In the genomic region with DNA sequence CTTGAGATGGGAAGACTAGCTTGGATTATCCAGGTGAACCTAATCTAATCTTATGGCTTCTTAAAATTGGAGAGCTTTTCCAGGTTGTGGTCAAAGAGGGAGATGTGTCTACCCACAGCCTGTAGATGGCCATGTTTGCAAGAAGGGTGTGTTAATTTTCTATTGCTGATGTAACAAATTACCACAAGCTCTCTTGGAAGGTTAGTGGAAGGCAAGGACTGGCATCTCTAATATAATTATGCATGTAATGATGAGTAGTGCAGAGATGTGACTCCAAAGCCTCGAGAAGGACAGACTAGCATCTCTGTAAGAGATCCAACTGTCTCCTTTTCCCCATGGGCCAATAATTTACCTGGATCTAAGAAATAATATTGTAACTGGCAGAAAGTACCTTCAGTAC, we compare ENCODE assay signal across 21 cellular contexts. TPM values are rescaled to one million over a fixed set of nuclear protein-coding genes. Genes with fewer than 3 reads are reported as not detected.
DNase-seq lines count a peak whose midpoint lies in the region; ATAC-seq and TF ChIP-seq lines count a peak whose summit lies in the region.
"Had no signal": no experiment of that assay in that cellular context is flagged by ENCODE, and none has a peak within 500 bp of the region (broad histone marks: within the 10 kb centered on the region; RNA-seq: fewer than 3 reads in every experiment).

No MANE protein-coding gene starts in this region.

- CTCF ChIA-PET in activated CD4-positive, alpha-beta memory T cell treated with anti-CD3 and anti-CD28 coated beads for 36 hours (lab: Charles Lee): no interaction called here

- H3K36me3 Mint-ChIP-seq in osteocyte (ENCODE audit: unreplicated experiment) (peaks cover 3% of the 10 kb centered on the region), chondrocyte (ENCODE audit: low read depth) (peaks cover 7% of the 10 kb centered on the region)
- H3K36me3 Mint-ChIP-seq in activated CD4-positive, alpha-beta memory T cell treated with anti-CD3 and anti-CD28 coated beads for 36 hours: no peaks in the 10 kb centered on the region
- H3K36me3 Mint-ChIP-seq: naive thymus-derived CD4-positive, alpha-beta T cell had no signal

- no peak for TF ChIP-seq EP300 in tibial nerve (IDR thresholded peaks at IDR 0.05)

- peaks cover 41% of the 10 kb centered on the region for H3K4me1 ChIP-seq in adipocyte (ENCODE audit: control insufficient read depth, insufficient read depth, low read length)
- H3K4me1 ChIP-seq in tibial nerve: peaks cover 0 to 34% (median 9%) of the 10 kb centered on the region in 4 donors
- H3K4me1 ChIP-seq: adrenal gland, BE2C had no signal

- ATAC-seq in GM21576 (IDR thresholded peaks at IDR 0.05; ENCODE audit: unreplicated experiment): no peak
- ATAC-seq: activated CD8-positive, alpha-beta T cell treated with anti-CD3 and anti-CD28 coated beads, Interleukin-2, amount 10 ng/mL, durations not matched to agents 7 days and 5 days; effector memory CD8-positive, alpha-beta T cell; left colon; naive thymus-derived CD4-positive, alpha-beta T cell; stimulated activated naive CD8-positive, alpha-beta T cell treated with anti-CD3 and anti-CD28 coated beads, Interleukin-15, amount 100 ng/mL, for 72 hours had no signal

- H3K9me3 Mint-ChIP-seq in osteocyte (ENCODE audit: unreplicated experiment): peaks cover 17% of the 10 kb centered on the region
- H3K9me3 Mint-ChIP-seq in chondrocyte (ENCODE audit: low read depth): peaks cover 17% of the 10 kb centered on the region
- H3K9me3 Mint-ChIP-seq in activated CD4-positive, alpha-beta memory T cell treated with anti-CD3 and anti-CD28 coated beads for 36 hours: no peaks in the 10 kb centered on the region
- H3K9me3 Mint-ChIP-seq: central memory CD8-positive, alpha-beta T cell; effector memory CD8-positive, alpha-beta T cell; stimulated activated naive CD8-positive, alpha-beta T cell treated with anti-CD3 and anti-CD28 coated beads, Interleukin-15, amount 100 ng/mL, for 72 hours had no signal

- H3K27me3 Mint-ChIP-seq in osteocyte (ENCODE audit: unreplicated experiment): no peaks in the 10 kb centered on the region
- no peaks in the 10 kb centered on the region for H3K27me3 Mint-ChIP-seq in chondrocyte (ENCODE audit: low read depth)
- H3K27me3 Mint-ChIP-seq in activated CD4-positive, alpha-beta memory T cell treated with anti-CD3 and anti-CD28 coated beads for 36 hours: peaks cover 3% of the 10 kb centered on the region
- H3K27me3 Mint-ChIP-seq: central memory CD8-positive, alpha-beta T cell had no signal

- DNase-seq in adipocyte (ENCODE audit: low read depth) (peak; percentile 15), fibroblast of peridontal ligament (ENCODE audit: extremely low read depth) (peak; percentile 51), osteocyte (ENCODE audit: extremely low spot score, unreplicated experiment) (no peak), tibial nerve (ENCODE audit: low spot score in 2 of 2) (no peak), chondrocyte (ENCODE audit: low spot score) (no peak)
- DNase-seq in activated CD4-positive, alpha-beta memory T cell treated with anti-CD3 and anti-CD28 coated beads for 36 hours: no peak
- DNase-seq: activated CD8-positive, alpha-beta T cell treated with anti-CD3 and anti-CD28 coated beads, Interleukin-2, amount 10 ng/mL, durations not matched to agents 7 days and 5 days; BE2C; Calu3; effector memory CD8-positive, alpha-beta T cell; GDM1; naive thymus-derived CD4-positive, alpha-beta T cell; NCI-H1436 treated with DMSO at 0.1 percent for 48 hours; posterior cingulate gyrus; stimulated activated naive CD8-positive, alpha-beta T cell treated with anti-CD3 and anti-CD28 coated beads, Interleukin-15, amount 100 ng/mL, for 72 hours; T-helper 1 cell had no signal

- POLR2A ChIA-PET in activated CD4-positive, alpha-beta memory T cell treated with anti-CD3 and anti-CD28 coated beads for 36 hours (lab: Charles Lee): no interaction called here

- H3K27ac ChIP-seq in tibial nerve: peak overlapping the region; percentile 69 to 91 (median 76)

- H3K4me3 ChIP-seq in adipocyte (ENCODE audit: low read length) (peak overlapping the region; percentile 42), tibial nerve (no peak overlapping the region)
- H3K4me3 ChIP-seq: adrenal gland had no signal

- peak overlapping the region; percentile 87 for H3K9ac ChIP-seq in adipocyte (ENCODE audit: low read length)

- H3K36me3 ChIP-seq in adipocyte (ENCODE audit: control insufficient read depth, insufficient read depth, low read length, severe bottlenecking) (peaks cover 4% of the 10 kb centered on the region), tibial nerve (no peaks in the 10 kb centered on the region)
- H3K36me3 ChIP-seq: adrenal gland, BE2C had no signal

- H3K27me3 ChIP-seq in adipocyte (replicated peaks; ENCODE audit: control insufficient read depth, insufficient read depth, low read length) (no peaks in the 10 kb centered on the region), tibial nerve (no peaks in the 10 kb centered on the region)
- H3K27me3 ChIP-seq: adrenal gland, BE2C had no signal

- H3K9me3 ChIP-seq in adipocyte (ENCODE audit: control insufficient read depth, low read length) (peaks cover 28% of the 10 kb centered on the region), tibial nerve (peaks cover 0 to 11% (median 0%) of the 10 kb centered on the region in 4 donors)
- H3K9me3 ChIP-seq: adrenal gland, BE2C had no signal

- TF ChIP-seq CTCF in osteocyte (IDR thresholded peaks at IDR 0.05) (no peak), tibial nerve (IDR thresholded peaks at IDR 0.05) (no peak), chondrocyte (IDR thresholded peaks at IDR 0.05) (no peak)

- TF ChIP-seq POLR2A in tibial nerve (IDR thresholded peaks at IDR 0.05): no peak

- H3K27ac Mint-ChIP-seq in osteocyte (ENCODE audit: unreplicated experiment) (peak overlapping the region; percentile 61), chondrocyte (ENCODE audit: unreplicated experiment) (no peak overlapping the region)
- no peak overlapping the region for H3K27ac Mint-ChIP-seq in activated CD4-positive, alpha-beta memory T cell treated with anti-CD3 and anti-CD28 coated beads for 36 hours
- H3K27ac Mint-ChIP-seq: activated CD8-positive, alpha-beta T cell treated with anti-CD3 and anti-CD28 coated beads, Interleukin-2, amount 10 ng/mL, durations not matched to agents 7 days and 5 days; effector memory CD8-positive, alpha-beta T cell; naive thymus-derived CD4-positive, alpha-beta T cell; stimulated activated naive CD8-positive, alpha-beta T cell treated with anti-CD3 and anti-CD28 coated beads, Interleukin-15, amount 100 ng/mL, for 72 hours had no signal

- 42 to 50% methylated on average over 1 of the region's 1 CpG for WGBS in tibial nerve, 2 donors

- no peak overlapping the region for H3K4me3 Mint-ChIP-seq in osteocyte (ENCODE audit: unreplicated experiment)
- H3K4me3 Mint-ChIP-seq in chondrocyte (ENCODE audit: unreplicated experiment): no peak overlapping the region
- no peak overlapping the region for H3K4me3 Mint-ChIP-seq in activated CD4-positive, alpha-beta memory T cell treated with anti-CD3 and anti-CD28 coated beads for 36 hours
- H3K4me3 Mint-ChIP-seq: activated CD8-positive, alpha-beta T cell treated with anti-CD3 and anti-CD28 coated beads, Interleukin-2, amount 10 ng/mL, durations not matched to agents 7 days and 5 days; central memory CD8-positive, alpha-beta T cell; effector memory CD8-positive, alpha-beta T cell; naive thymus-derived CD4-positive, alpha-beta T cell; stimulated activated naive CD8-positive, alpha-beta T cell treated with anti-CD3 and anti-CD28 coated beads, Interleukin-15, amount 100 ng/mL, for 72 hours had no signal

- intact Hi-C loops in activated CD4-positive, alpha-beta memory T cell treated with anti-CD3 and anti-CD28 coated beads for 36 hours (cut with micrococcal nuclease): no loop called here

- H3K4me1 Mint-ChIP-seq in osteocyte (ENCODE audit: unreplicated experiment) (peaks cover 23% of the 10 kb centered on the region), chondrocyte (ENCODE audit: low read depth) (peaks cover 19% of the 10 kb centered on the region)
- no peaks in the 10 kb centered on the region for H3K4me1 Mint-ChIP-seq in activated CD4-positive, alpha-beta memory T cell treated with anti-CD3 and anti-CD28 coated beads for 36 hours (ENCODE audit: low read depth)
- H3K4me1 Mint-ChIP-seq: central memory CD8-positive, alpha-beta T cell; naive thymus-derived CD4-positive, alpha-beta T cell; stimulated activated naive CD8-positive, alpha-beta T cell treated with anti-CD3 and anti-CD28 coated beads, Interleukin-15, amount 100 ng/mL, for 72 hours had no signal

RNA-seq across cellular contexts. Expression of gene ADH1B, which starts 3.2 kb away (rescaled TPM):
- 5.7 and 8.8 TPM in 2 replicates for total RNA-seq in osteocyte
- 1,000 to 10,000 TPM; 1,271 to 1,760 (median 1,505) TPM for total RNA-seq in tibial nerve
- total RNA-seq in chondrocyte: 0.31 to 1.2 TPM (median 0.69 TPM) in 3 replicates
- total RNA-seq in activated CD4-positive, alpha-beta memory T cell treated with anti-CD3 and anti-CD28 coated beads for 36 hours: not detected
- total RNA-seq: activated CD8-positive, alpha-beta T cell treated with anti-CD3 and anti-CD28 coated beads, Interleukin-2, amount 10 ng/mL, durations not matched to agents 7 days and 5 days; Calu3; naive thymus-derived CD4-positive, alpha-beta T cell; RPMI7951 had no signal

RNA-seq across cellular contexts. Expression of gene ADH1C, which starts 28.2 kb away (rescaled TPM):
- total RNA-seq in osteocyte (not detected in 2 replicates), tibial nerve (100 to 1,000 TPM in 3 of 4 donors, 10 to 100 TPM in 1; 44.7 to 186 (median 151) TPM), chondrocyte (not detected in 3 replicates)
- not detected for total RNA-seq in activated CD4-positive, alpha-beta memory T cell treated with anti-CD3 and anti-CD28 coated beads for 36 hours
- total RNA-seq: activated CD8-positive, alpha-beta T cell treated with anti-CD3 and anti-CD28 coated beads, Interleukin-2, amount 10 ng/mL, durations not matched to agents 7 days and 5 days; naive thymus-derived CD4-positive, alpha-beta T cell had no signal

RNA-seq across cellular contexts. Expression of gene ADH1A, which starts 33.6 kb away (rescaled TPM):
- total RNA-seq in osteocyte (not detected in 2 replicates), tibial nerve (1 to 10 TPM in 2 of 4 donors, under 1 TPM in 1, not detected in 1; 0.59 to 2.6 (median 1.8) TPM), chondrocyte (not detected in 3 replicates)
- not detected for total RNA-seq in activated CD4-positive, alpha-beta memory T cell treated with anti-CD3 and anti-CD28 coated beads for 36 hours
- total RNA-seq: activated CD8-positive, alpha-beta T cell treated with anti-CD3 and anti-CD28 coated beads, Interleukin-2, amount 10 ng/mL, durations not matched to agents 7 days and 5 days; Calu3; naive thymus-derived CD4-positive, alpha-beta T cell; RPMI7951 had no signal

Comparison
In these comparisons a context has a peak if more than half of its experiments do, and no peak if none do; other contexts are left out.
1. DNase-seq: peak in adipocyte (single experiment) and fibroblast of peridontal ligament (single experiment); none in osteocyte (single experiment), tibial nerve (0 of 2), chondrocyte (single experiment) and activated CD4-positive, alpha-beta memory T cell treated with anti-CD3 and anti-CD28 coated beads for 36 hours (single experiment).
2. RNA of gene ADH1B, which starts 3.2 kb away (total RNA-seq): 1,271 to 1,760 TPM in tibial nerve; 5.7 to 8.8 TPM in osteocyte, 0.31 to 1.2 TPM in chondrocyte and not detected in activated CD4-positive, alpha-beta memory T cell treated with anti-CD3 and anti-CD28 coated beads for 36 hours; every median in the first group is over 100 times any median in the second.
3. RNA of gene ADH1C, which starts 28.2 kb away (total RNA-seq): 44.7 to 186 TPM in tibial nerve; not detected in osteocyte, not detected in chondrocyte and not detected in activated CD4-positive, alpha-beta memory T cell treated with anti-CD3 and anti-CD28 coated beads for 36 hours; every median in the first group is over 10 times any median in the second.